Comparison of ENCODE assay signal across 23 cellular contexts in the genomic region with DNA sequence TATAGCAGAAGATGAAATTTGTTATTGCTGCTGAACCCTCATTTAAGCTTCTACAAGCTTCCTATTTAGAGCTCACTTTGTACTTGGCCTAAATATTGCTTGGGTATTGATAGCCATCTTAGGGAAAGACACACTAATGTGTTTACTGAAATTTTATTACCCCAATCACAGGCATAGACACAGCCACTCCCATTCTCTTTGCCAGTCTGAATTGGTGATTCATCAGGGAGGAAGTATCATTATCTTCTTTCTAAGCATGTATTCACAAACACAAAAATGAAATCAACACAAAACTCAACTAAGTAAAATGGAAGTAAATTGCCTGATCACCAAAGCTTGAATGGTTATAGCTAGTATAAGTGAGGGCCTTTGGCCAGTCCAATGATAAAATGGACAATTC.
A peak's percentile ranks its signal among the peaks of the same experiment; 100 is the strongest.
DNase-seq lines count a peak whose midpoint lies in the region; ATAC-seq and TF ChIP-seq lines count a peak whose summit lies in the region.
"Had no signal": no experiment of that assay in that cellular context is flagged by ENCODE, and none has a peak within 500 bp of the region (broad histone marks: within the 10 kb centered on the region; RNA-seq: fewer than 3 reads in every experiment).

No MANE protein-coding gene starts in this region.

- no peaks in the 10 kb centered on the region for H3K27me3 ChIP-seq in RWPE2 (ENCODE audit: insufficient read depth, poor library complexity, severe bottlenecking)
- H3K27me3 ChIP-seq in H7 (ENCODE audit: control insufficient read depth, insufficient read depth, low read length), result no peaks in the 10 kb centered on the region
- H3K27me3 ChIP-seq: BLaER1 treated with 17β-estradiol and CSF1 and Interleukin-3, amounts not matched to agents 10 nM and 100 nM had no signal

- DNase-seq in DMS53 (lab: John Stamatoyannopoulos, UW), result peak; percentile 4
- no peak for DNase-seq in DMS53 treated with DMSO at 0.1 percent for 48 hours (lab: John Stamatoyannopoulos, UW; ENCODE audit: unreplicated experiment)
- peak; percentile 5 for DNase-seq in HS-5 (ENCODE audit: low read depth)
- no peak for DNase-seq in RWPE2 (ENCODE audit: low spot score)
- no peak for DNase-seq in left colon
- DNase-seq in kidney tubule cell (ENCODE audit: low spot score), result no peak
- no peak for DNase-seq in activated T-helper 2 cell treated with anti-CD3 and anti-CD28 coated beads, Interferon-gamma antibody, Interleukin-2, Interleukin-4, amounts not matched to agents 10 μg/mL and 5 μg/mL and 100 μg/mL, durations not matched to agents 14 hours and 24 hours and 36 hours (ENCODE audit: low spot score)
- no peak for DNase-seq in H7
- DNase-seq: Caco-2; CD4-positive, alpha-beta memory T cell; DMS 273 treated with DMSO at 0.1 percent for 48 hours; IMR-90; NCI-H1105; NCI-H2029 treated with DMSO at 0.1 percent for 48 hours; NCI-H2171 treated with DMSO at 0.1 percent for 48 hours; NCI-H446 treated with DMSO at 0.1 percent for 48 hours; NCI-H774; NK-92 treated with Interleukin-12 subunit alpha and Interleukin-12 subunit beta, amount 100 ng/mL, for 24 hours; SHP77; T-helper 17 cell had no signal

- H3K36me3 ChIP-seq in RWPE2 (ENCODE audit: low read depth) (no peaks in the 10 kb centered on the region), H7 (replicated peaks; ENCODE audit: control insufficient read depth, insufficient read depth, low read length) (no peaks in the 10 kb centered on the region)
- H3K36me3 ChIP-seq: BLaER1 treated with 17β-estradiol and CSF1 and Interleukin-3, amounts not matched to agents 10 nM and 100 nM had no signal

- no peaks in the 10 kb centered on the region for H3K4me1 ChIP-seq in RWPE2 (ENCODE audit: insufficient read depth, poor library complexity, severe bottlenecking)
- H3K4me1 ChIP-seq: Caco-2 had no signal

- no peaks in the 10 kb centered on the region for H3K9me3 Mint-ChIP-seq in activated T-helper 2 cell treated with anti-CD3 and anti-CD28 coated beads, Interferon-gamma antibody, Interleukin-2, Interleukin-4, amounts not matched to agents 10 μg/mL and 5 μg/mL and 100 μg/mL, durations not matched to agents 14 hours and 24 hours and 36 hours

- H3K4me3 ChIP-seq in RWPE2 (ENCODE audit: severe bottlenecking), result no peak overlapping the region
- H3K4me3 ChIP-seq in H7 (ENCODE audit: insufficient read depth, low read depth, low read length), result no peak overlapping the region
- H3K4me3 ChIP-seq: BLaER1 treated with 17β-estradiol and CSF1 and Interleukin-3, amounts not matched to agents 10 nM and 100 nM had no signal

- no peak overlapping the region for H3K27ac Mint-ChIP-seq in activated T-helper 2 cell treated with anti-CD3 and anti-CD28 coated beads, Interferon-gamma antibody, Interleukin-2, Interleukin-4, amounts not matched to agents 10 μg/mL and 5 μg/mL and 100 μg/mL, durations not matched to agents 14 hours and 24 hours and 36 hours
- H3K27ac Mint-ChIP-seq: CD4-positive, alpha-beta memory T cell; T-helper 17 cell had no signal

- ATAC-seq in RWPE2 (ENCODE audit: low read depth), result peak; percentile 42; the same call in 1 of the 3 replicates
- ATAC-seq in left colon, result peak; percentile 84
- ATAC-seq: T-helper 17 cell had no signal

- H3K27ac ChIP-seq in RWPE2 (ENCODE audit: poor library complexity, severe bottlenecking), result no peak overlapping the region
- H3K27ac ChIP-seq: 22Rv1; BLaER1 treated with 17β-estradiol and CSF1 and Interleukin-3, amounts not matched to agents 10 nM and 100 nM; KMS-11 had no signal

- H3K4me1 Mint-ChIP-seq in activated T-helper 2 cell treated with anti-CD3 and anti-CD28 coated beads, Interferon-gamma antibody, Interleukin-2, Interleukin-4, amounts not matched to agents 10 μg/mL and 5 μg/mL and 100 μg/mL, durations not matched to agents 14 hours and 24 hours and 36 hours (ENCODE audit: low read depth), result no peaks in the 10 kb centered on the region
- H3K4me1 Mint-ChIP-seq: CD4-positive, alpha-beta memory T cell; T-helper 17 cell had no signal

- intact Hi-C loops in left colon (cut with DNase I, micrococcal nuclease), result no loop called here
- intact Hi-C loops in activated T-helper 2 cell treated with anti-CD3 and anti-CD28 coated beads, Interferon-gamma antibody, Interleukin-2, Interleukin-4, amounts not matched to agents 10 μg/mL and 5 μg/mL and 100 μg/mL, durations not matched to agents 14 hours and 24 hours and 36 hours (cut with micrococcal nuclease), result no loop called here

- no peak overlapping the region for H3K4me3 Mint-ChIP-seq in activated T-helper 2 cell treated with anti-CD3 and anti-CD28 coated beads, Interferon-gamma antibody, Interleukin-2, Interleukin-4, amounts not matched to agents 10 μg/mL and 5 μg/mL and 100 μg/mL, durations not matched to agents 14 hours and 24 hours and 36 hours (ENCODE audit: low read depth)
- H3K4me3 Mint-ChIP-seq: CD4-positive, alpha-beta memory T cell; T-helper 17 cell had no signal

- TF ChIP-seq CTCF in RWPE2 (IDR thresholded peaks at IDR 0.05; ENCODE audit: poor library complexity, severe bottlenecking), result no peak

- H3K9me3 ChIP-seq in RWPE2 (ENCODE audit: severe bottlenecking), result no peaks in the 10 kb centered on the region
- H3K9me3 ChIP-seq: BLaER1 treated with 17β-estradiol and CSF1 and Interleukin-3, amounts not matched to agents 10 nM and 100 nM; Caco-2 had no signal

- no peaks in the 10 kb centered on the region for H3K36me3 Mint-ChIP-seq in activated T-helper 2 cell treated with anti-CD3 and anti-CD28 coated beads, Interferon-gamma antibody, Interleukin-2, Interleukin-4, amounts not matched to agents 10 μg/mL and 5 μg/mL and 100 μg/mL, durations not matched to agents 14 hours and 24 hours and 36 hours (ENCODE audit: low read depth)
- H3K36me3 Mint-ChIP-seq: CD4-positive, alpha-beta memory T cell had no signal

- no peaks in the 10 kb centered on the region for H3K27me3 Mint-ChIP-seq in activated T-helper 2 cell treated with anti-CD3 and anti-CD28 coated beads, Interferon-gamma antibody, Interleukin-2, Interleukin-4, amounts not matched to agents 10 μg/mL and 5 μg/mL and 100 μg/mL, durations not matched to agents 14 hours and 24 hours and 36 hours (ENCODE audit: low read depth)
- H3K27me3 Mint-ChIP-seq: CD4-positive, alpha-beta memory T cell; T-helper 17 cell had no signal

Comparison
In these comparisons a context has a peak if more than half of its experiments do, and no peak if none do; other contexts are left out.
1. DNase-seq: peak in DMS53 (single experiment) and HS-5 (single experiment); none in DMS53 treated with DMSO at 0.1 percent for 48 hours (single experiment), RWPE2 (single experiment), left colon (0 of 2), kidney tubule cell (single experiment), activated T-helper 2 cell treated with anti-CD3 and anti-CD28 coated beads, Interferon-gamma antibody, Interleukin-2, Interleukin-4, amounts not matched to agents 10 μg/mL and 5 μg/mL and 100 μg/mL, durations not matched to agents 14 hours and 24 hours and 36 hours (single experiment) and H7 (single experiment).